8 cellular contexts compared by ENCODE assay signal in the genomic region with DNA sequence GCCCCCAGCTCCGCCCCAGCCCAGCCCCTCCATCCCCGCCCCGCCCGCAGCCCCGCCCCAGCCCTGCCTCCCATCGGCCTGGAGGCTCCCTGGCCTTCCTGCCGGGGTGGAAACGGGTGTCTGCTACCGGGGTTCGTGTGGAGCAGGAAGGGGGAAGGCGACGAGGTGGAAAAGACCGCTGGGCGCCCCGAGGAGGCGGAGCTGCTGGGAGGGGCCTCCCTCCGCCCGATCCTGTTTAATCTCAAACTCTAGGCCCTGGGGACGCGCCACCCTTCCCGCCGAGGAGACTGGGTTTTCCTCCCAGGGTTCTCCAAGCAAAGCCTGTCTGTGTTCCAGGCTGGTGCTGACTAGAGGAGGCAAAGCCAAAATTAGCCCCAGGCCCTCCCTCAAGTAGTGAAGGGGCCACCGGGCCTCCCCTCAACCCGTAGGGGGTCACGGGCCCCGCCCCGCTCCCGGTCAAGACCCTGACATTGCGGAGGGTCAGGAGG. TPM values are rescaled to one million over a fixed set of nuclear protein-coding genes. Genes with fewer than 3 reads are reported as not detected.
DNase-seq lines count a peak whose midpoint lies in the region; ATAC-seq, FAIRE-seq and TF ChIP-seq lines count a peak whose summit lies in the region.

No MANE protein-coding gene starts in this region.

- H3K9me3 ChIP-seq in T-helper 17 cell (ENCODE audit: control insufficient read depth, low read length, poor library complexity, severe bottlenecking) (no peaks in the 10 kb centered on the region), ascending aorta (no peaks in the 10 kb centered on the region), right cardiac atrium (ENCODE audit: control insufficient read depth, low read length) (no peaks in the 10 kb centered on the region)

- no peak for TF ChIP-seq POLR2A in GM12892 (IDR thresholded peaks at IDR 0.05; ENCODE audit: low read depth, low read length)

- peak; percentile 75 for ATAC-seq in T-helper 17 cell
- peak; percentile 94 for ATAC-seq in right cardiac atrium
- ATAC-seq in GM19397 (IDR thresholded peaks at IDR 0.05; ENCODE audit: unreplicated experiment), result no peak

- peak; percentile 74 for FAIRE-seq in GM12892 (lab: Jason Lieb, UNC)

- no peaks in the 10 kb centered on the region for H3K36me3 Mint-ChIP-seq in T-helper 17 cell (ENCODE audit: low read depth)

- no peak overlapping the region for H3K27ac Mint-ChIP-seq in T-helper 17 cell

- intact Hi-C loops in ascending aorta (cut with DNase I), result no loop called here
- intact Hi-C loops in right cardiac atrium (cut with DNase I), result no loop called here

- H3K4me3 ChIP-seq in ascending aorta (peak overlapping the region; percentile 78 to 89), right cardiac atrium (ENCODE audit: low read length) (peak overlapping the region; percentile 71)

- no peaks in the 10 kb centered on the region for H3K27me3 Mint-ChIP-seq in T-helper 17 cell

- H3K27ac ChIP-seq in ascending aorta (peak overlapping the region; percentile 88 to 90), right cardiac atrium (ENCODE audit: low read length) (peak overlapping the region; percentile 98)

- H3K4me1 ChIP-seq in ascending aorta (peaks cover 4 to 8% of the 10 kb centered on the region in 2 donors), right cardiac atrium (ENCODE audit: control insufficient read depth, insufficient read depth, low read length) (no peaks in the 10 kb centered on the region)

- H3K36me3 ChIP-seq in ascending aorta, result no peaks in the 10 kb centered on the region

- H3K27me3 ChIP-seq in ascending aorta (no peaks in the 10 kb centered on the region), right cardiac atrium (ENCODE audit: control insufficient read depth, insufficient read depth) (no peaks in the 10 kb centered on the region)

- peak overlapping the region; percentile 78 for H3K4me3 Mint-ChIP-seq in T-helper 17 cell

- under 1% methylated on average over 29 of the region's 29 CpGs for WGBS in right cardiac atrium

- peak; percentile 95 for DNase-seq in GM12892 (ENCODE audit: insufficient read length)
- DNase-seq in HS-5 (ENCODE audit: low read depth), result peak; percentile 1
- DNase-seq in T-helper 17 cell, result peak; percentile 25 to 60 (median 58)
- DNase-seq in ascending aorta (ENCODE audit: low spot score in 2 of 2), result peak; percentile 29 to 89
- DNase-seq in right cardiac atrium, result peak; percentile 93 to 97 (median 96)
- DNase-seq in pulmonary artery endothelial cell (ENCODE audit: low read depth, low spot score), result peak; percentile 46
- no peak for DNase-seq in NCI-H446 treated with DMSO at 0.1 percent for 48 hours (lab: John Stamatoyannopoulos, UW)

- TF ChIP-seq CTCF in ascending aorta (IDR thresholded peaks at IDR 0.05), result no peak

- H3K4me1 Mint-ChIP-seq in T-helper 17 cell, result no peaks in the 10 kb centered on the region

RNA-seq across cellular contexts. Expression of a gene that starts 16.2 kb away (rescaled TPM):
- polyA plus RNA-seq in GM12892 (2012; ENCODE audit: missing spikeins), result not detected
- total RNA-seq in T-helper 17 cell, result 1 to 10 TPM in 1 of 2 donors, under 1 TPM in 1; 0.86 to 2.5 TPM
- total RNA-seq in ascending aorta, result not detected
- not detected for total RNA-seq in right cardiac atrium
- polyA plus RNA-seq in right cardiac atrium, result 0.09 TPM
- not detected in 2 replicates for total RNA-seq in pulmonary artery endothelial cell

RNA-seq across cellular contexts. Expression of a gene that starts 41.6 kb away (rescaled TPM):
- 2.9 TPM for polyA plus RNA-seq in GM12892 (2012; ENCODE audit: missing spikeins)
- 10 to 100 TPM; 13.4 to 17.1 TPM for total RNA-seq in T-helper 17 cell
- 23.7 TPM for total RNA-seq in ascending aorta
- total RNA-seq in right cardiac atrium, result 1 to 10 TPM; 4.9 to 5.6 (median 5.4) TPM
- 6.8 TPM for polyA plus RNA-seq in right cardiac atrium
- 6.1 and 6.7 TPM in 2 replicates for total RNA-seq in pulmonary artery endothelial cell

RNA-seq across cellular contexts. Expression of a gene that starts 48.9 kb away (rescaled TPM):
- 3.6 TPM for polyA plus RNA-seq in GM12892 (2012; ENCODE audit: missing spikeins)
- total RNA-seq in T-helper 17 cell (10 to 100 TPM; 47.9 to 80.4 TPM), ascending aorta (not detected), right cardiac atrium (under 1 TPM in 1 of 4 donors, not detected in 3; 0.38 TPM), pulmonary artery endothelial cell (0.18 TPM in 1 of 2 replicates, not detected in the other)
- polyA plus RNA-seq in right cardiac atrium, result 0.14 TPM

RNA-seq across cellular contexts. Expression of a gene that starts 56.5 kb away (rescaled TPM):
- polyA plus RNA-seq in GM12892 (2012; ENCODE audit: missing spikeins), result 2.9 TPM
- 100 to 1,000 TPM in 1 of 2 donors, 10 to 100 TPM in 1; 94.7 to 127 TPM for total RNA-seq in T-helper 17 cell
- total RNA-seq in ascending aorta, result 4.8 TPM
- total RNA-seq in right cardiac atrium, result 1 to 10 TPM; 1.0 to 2.0 (median 1.2) TPM
- polyA plus RNA-seq in right cardiac atrium, result 2.3 TPM
- 0.79 and 1.2 TPM in 2 replicates for total RNA-seq in pulmonary artery endothelial cell

Comparison
In these comparisons a context has a peak if more than half of its experiments do, and no peak if none do; other contexts are left out.
1. RNA of a gene that starts 48.9 kb away (total RNA-seq): 47.9 to 80.4 TPM in T-helper 17 cell; 0.38 TPM in right cardiac atrium, 0.18 TPM in pulmonary artery endothelial cell and not detected in ascending aorta (single experiment); every median in the first group is over 10 times any median in the second.